Comparison of ENCODE assay signal across 5 cellular contexts in genomic region chr20:34153169-34153568, GRCh38. TPM values are rescaled to one million over a fixed set of nuclear protein-coding genes. Genes with fewer than 3 reads are reported as not detected.
DNase-seq lines count a peak whose midpoint lies in the region; ATAC-seq, FAIRE-seq and TF ChIP-seq lines count a peak whose summit lies in the region.
"Not testable (repeated sequence)": the region's sequence is repeated elsewhere in the genome, so short reads cannot be mapped to it uniquely, and the experiment has no call there.

No MANE protein-coding gene starts in this region.

- TF ChIP-seq RAD21 in K562 (CRISPR knock-in tag; conservative IDR thresholded peaks at IDR 0.05 in 1 of 2, IDR thresholded peaks at IDR 0.05 in 1 of 2), result not testable (repeated sequence)

- POLR2A ChIA-PET in K562 (lab: Yijun Ruan, JAX), result interaction anchor here (1.0 kb wide), 1 partner anchor 25 kb away, joined by 4 read pairs; no protein-coding TSS in a partner anchor

- H3K9me3 Mint-ChIP-seq in H9, result peaks cover 13 to 16% of the 10 kb centered on the region in 2 experiments; a peak in 4 of 5 replicates
- H3K9me3 Mint-ChIP-seq in endodermal cell, result peaks cover 25% of the 10 kb centered on the region

- TF ChIP-seq EP300 in K562 (IDR thresholded peaks at IDR 0.05; ENCODE audit: low read length), result not testable (repeated sequence)

- not testable (repeated sequence) for TF ChIP-seq CTCF in H9 (conservative IDR thresholded peaks at IDR 0.05); K562 (IDR thresholded peaks at IDR 0.05 in 2 of 3, conservative IDR thresholded peaks at IDR 0.05 in 1 of 3; ENCODE audit: insufficient read depth in 2 of 3, low read depth in 1 of 3, low read length in 3 of 3); endodermal cell (conservative IDR thresholded peaks at IDR 0.05)

- peaks cover 0 to 18% (median 8%) of the 10 kb centered on the region in 3 experiments; a peak in 6 of 7 replicates for H3K36me3 Mint-ChIP-seq in H9 (ENCODE audit: insufficient read depth in 1 of 3, low read depth in 3 of 3)
- H3K36me3 Mint-ChIP-seq in endodermal cell (ENCODE audit: low read depth), result not testable (repeated sequence)

- H2BK120ac ChIP-seq in H9 (ENCODE audit: low read depth, low read length, poor library complexity, severe bottlenecking); mesendoderm (ENCODE audit: low read depth, low read length): not testable (repeated sequence)

- H3K4me2 ChIP-seq in H9 (ENCODE audit: insufficient read depth, insufficient read length, low read length); mesendoderm (ENCODE audit: low read length): not testable (repeated sequence)
- H3K4me2 ChIP-seq in K562 (ENCODE audit: insufficient read depth, low read length), result peak overlapping the region; percentile 32; the same call in 1 of the 2 replicates

- H3K4me1 ChIP-seq in H9 (ENCODE audit: insufficient read depth, low read length); K562 (replicated peaks in 1 of 2; ENCODE audit: control insufficient read depth in 2 of 2, insufficient read depth in 2 of 2, low read length in 2 of 2); mesendoderm (ENCODE audit: control insufficient read depth, low read depth, low read length): not testable (repeated sequence)
- peaks cover 14% of the 10 kb centered on the region for H3K4me1 ChIP-seq in endodermal cell (ENCODE audit: control insufficient read depth, insufficient read depth, low read length)
- peaks cover 19% of the 10 kb centered on the region for H3K4me1 ChIP-seq in iPS-18a (ENCODE audit: control insufficient read depth, low read depth, low read length)

- intact Hi-C loops in K562 (cut with micrococcal nuclease), result not testable (repeated sequence)

- in situ Hi-C loops in K562 (cut with MboI), result not testable (repeated sequence)

- H3K27ac ChIP-seq in H9 (ENCODE audit: insufficient read length, low read depth, low read length); K562 (ENCODE audit: extremely low read depth, low read depth, low read length); endodermal cell (ENCODE audit: low read depth, low read length); iPS-18a (ENCODE audit: low read length): not testable (repeated sequence)
- H3K27ac ChIP-seq in mesendoderm (ENCODE audit: low read depth, low read length), result peak overlapping the region; percentile 78

- H2AK5ac ChIP-seq in H9 (ENCODE audit: insufficient read length, low read length); mesendoderm (ENCODE audit: low read length): not testable (repeated sequence)

- H2BK15ac ChIP-seq in H9 (ENCODE audit: low read depth, low read length); mesendoderm (replicated peaks; ENCODE audit: low read depth): not testable (repeated sequence)

- H4K8ac ChIP-seq in H9 (replicated peaks; ENCODE audit: insufficient read length, low read depth, low read length); mesendoderm (ENCODE audit: low read depth, low read length): not testable (repeated sequence)

- WGBS in H9 (ENCODE audit: extremely low coverage, insufficient read length, low lambda C conversion rate), result no CpG with 5 or more reads among the region's 6 CpGs
- WGBS in K562 (ENCODE audit: insufficient coverage, low coverage, missing lambda C conversion rate), result 19% methylated on average over 6 of the region's 6 CpGs
- 84 to 86% methylated on average over 6 of the region's 6 CpGs for WGBS in endodermal cell (ENCODE audit: insufficient coverage in 1 of 2, insufficient read length in 1 of 2), 2 experiments
- no CpG with 5 or more reads among the region's 6 CpGs for WGBS in mesendoderm (ENCODE audit: extremely low coverage, insufficient coverage, low lambda C conversion rate)

- not testable (repeated sequence) for H3K23me2 ChIP-seq in H9 (ENCODE audit: insufficient read length, low read depth, low read length, poor library complexity, severe bottlenecking)

- BruUV-seq in K562 (replicated peaks; lab: Mats Ljungman, UMichigan), result not testable (repeated sequence)

- not testable (repeated sequence) for H3K27me3 ChIP-seq in H9 (ENCODE audit: insufficient read depth, low read length); K562 (ENCODE audit: control insufficient read depth in 2 of 2, insufficient read depth in 2 of 2, low read length in 2 of 2); endodermal cell (ENCODE audit: control insufficient read depth, insufficient read depth, low read length, poor library complexity, severe bottlenecking); mesendoderm (ENCODE audit: insufficient read depth, low read length, poor library complexity)
- H3K27me3 ChIP-seq in iPS-18a (ENCODE audit: control insufficient read depth, insufficient read depth, low read length), result peaks cover 14% of the 10 kb centered on the region

- not testable (repeated sequence) for H3K79me1 ChIP-seq in H9 (ENCODE audit: insufficient read depth, low read depth, low read length, poor library complexity, severe bottlenecking); mesendoderm (ENCODE audit: low read length)

- H2BK12ac ChIP-seq in H9 (ENCODE audit: insufficient read length, low read depth, low read length), result not testable (repeated sequence)

- not testable (repeated sequence) for DNase-seq in H9; K562 (ENCODE audit: extremely low read depth in 1 of 4, low spot score in 3 of 4); endodermal cell; mesendoderm

- peaks cover 55% of the 10 kb centered on the region for H3K27me3 Mint-ChIP-seq in H9 (ENCODE audit: low read depth)
- not testable (repeated sequence) for H3K27me3 Mint-ChIP-seq in endodermal cell (ENCODE audit: insufficient read depth)

- H3K4me1 Mint-ChIP-seq in H9, result peaks cover 39 to 42% of the 10 kb centered on the region in 2 experiments
- peaks cover 65% of the 10 kb centered on the region for H3K4me1 Mint-ChIP-seq in endodermal cell

- H3K9me1 ChIP-seq in K562 (ENCODE audit: control insufficient read depth, insufficient read depth, low read length), result not testable (repeated sequence)

- H2BK5ac ChIP-seq in H9 (ENCODE audit: insufficient read length, low read length); mesendoderm (ENCODE audit: low read length): not testable (repeated sequence)

- H3K4me3 ChIP-seq in K562; mesendoderm (ENCODE audit: low read length): not testable (repeated sequence)
- H3K4me3 ChIP-seq in endodermal cell (ENCODE audit: low read length) (peak overlapping the region; percentile 53), iPS-18a (ENCODE audit: low read length) (peak overlapping the region; percentile 17)

- H3K9ac ChIP-seq in H9 (ENCODE audit: extremely low read depth, insufficient read length, low read length); K562 (ENCODE audit: insufficient read depth in 1 of 2, low read depth in 2 of 2, low read length in 2 of 2); endodermal cell (ENCODE audit: extremely low read depth, low read length, poor library complexity, severe bottlenecking); iPS-18a (ENCODE audit: low read length); mesendoderm (ENCODE audit: low read length): not testable (repeated sequence)

- not testable (repeated sequence) for H3K56ac ChIP-seq in H9 (ENCODE audit: insufficient read length, low read depth, low read length)
- H3K56ac ChIP-seq in mesendoderm (ENCODE audit: low read length), result peak overlapping the region; percentile 49

- H3T11ph ChIP-seq in H9 (ENCODE audit: low read length), result not testable (repeated sequence)

- peak overlapping the region in 1 of 2 experiments; percentile 1; a peak in 1 of 5 replicates for H3K4me3 Mint-ChIP-seq in H9
- H3K4me3 Mint-ChIP-seq in endodermal cell, result peak overlapping the region; percentile 25

- H2AFZ ChIP-seq in H9 (ENCODE audit: low read length) (peak overlapping the region; percentile 27), K562 (ENCODE audit: low read depth, low read length) (peak overlapping the region; percentile 87)

- not testable (repeated sequence) for H3K14ac ChIP-seq in H9 (ENCODE audit: insufficient read depth, low read length)

- not testable (repeated sequence) for FAIRE-seq in K562 (lab: Jason Lieb, UNC)

- H3K23ac ChIP-seq in H9 (ENCODE audit: insufficient read length, low read depth, low read length); mesendoderm (ENCODE audit: low read length): not testable (repeated sequence)

- H3K79me2 ChIP-seq in H9 (ENCODE audit: insufficient read depth, low read length); K562 (ENCODE audit: control insufficient read depth, insufficient read depth, low read length); mesendoderm (ENCODE audit: control insufficient read depth, insufficient read depth, low read length): not testable (repeated sequence)

- not testable (repeated sequence) for H3K36me3 ChIP-seq in K562 (ENCODE audit: control insufficient read depth, insufficient read depth, low read length); endodermal cell (ENCODE audit: control insufficient read depth, insufficient read depth, low read length); iPS-18a (ENCODE audit: control insufficient read depth, low read depth, low read length); mesendoderm (ENCODE audit: control insufficient read depth, insufficient read depth, low read length)

- H4K20me1 ChIP-seq in H9 (ENCODE audit: control insufficient read depth, insufficient read depth, insufficient read length); K562 (replicated peaks; ENCODE audit: control insufficient read depth, insufficient read depth, low read length): not testable (repeated sequence)

- not testable (repeated sequence) for TF ChIP-seq POLR2A in K562 (conservative IDR thresholded peaks at IDR 0.05)

- H4K91ac ChIP-seq in H9 (ENCODE audit: insufficient read length, low read depth, low read length), result not testable (repeated sequence)

- not testable (repeated sequence) for H2BK20ac ChIP-seq in H9 (ENCODE audit: low read depth, low read length, poor library complexity, severe bottlenecking)

- H3K18ac ChIP-seq in H9 (ENCODE audit: insufficient read length, low read depth, low read length), result not testable (repeated sequence)
- peak overlapping the region; percentile 2 for H3K18ac ChIP-seq in mesendoderm (ENCODE audit: low read length)

- not testable (repeated sequence) for H3K4ac ChIP-seq in H9 (ENCODE audit: low read depth, low read length); mesendoderm (ENCODE audit: low read depth, low read length)

- not testable (repeated sequence) for ATAC-seq in K562

- H3K9me3 ChIP-seq in H9 (ENCODE audit: control insufficient read depth, low read depth, low read length); K562 (replicated peaks; ENCODE audit: control insufficient read depth, insufficient read depth, low read depth, low read length); iPS-18a (ENCODE audit: control insufficient read depth, low read depth, low read length): not testable (repeated sequence)
- peaks cover 12% of the 10 kb centered on the region for H3K9me3 ChIP-seq in endodermal cell (ENCODE audit: control insufficient read depth, low read length)

- CTCF ChIA-PET in K562 (lab: Yijun Ruan, JAX; ENCODE audit: low intra/inter-chr PET ratio), result not testable (repeated sequence)

- not testable (repeated sequence) for H3K27ac Mint-ChIP-seq in H9
- peak overlapping the region; percentile 13 for H3K27ac Mint-ChIP-seq in endodermal cell

- not testable (repeated sequence) for H4K5ac ChIP-seq in H9 (ENCODE audit: insufficient read length, low read depth, low read length); mesendoderm (ENCODE audit: low read length)

RNA-seq across cellular contexts. Expression of gene EIF2S2, which starts 41.1 kb away (rescaled TPM):
- total RNA-seq in H9 (2021) (188 and 189 TPM in 2 replicates), K562 (2014; rRNA removed) (120 and 135 TPM in 2 replicates), K562 (2014; rRNA removed; fragmentation: Illumina TruSeq; extraction: Trizol) (192 and 237 TPM in 2 replicates), K562 (2015; rRNA removed; fragmentation: Illumina TruSeq; extraction: Trizol) (154 and 159 TPM in 2 replicates), K562 (2021) (114 and 118 TPM in 2 replicates), endodermal cell (100 to 1,000 TPM; 106 to 144 TPM)
- 24.4 and 38.1 TPM in 2 replicates for total RNA-seq in K562 (2011; cell fraction: chromatin; rRNA removed; ENCODE audit: low replicate concordance)
- total RNA-seq in K562 (2011; cell fraction: nucleolus; rRNA removed), result 19.0 and 21.1 TPM in 2 replicates
- total RNA-seq in K562 (2011; cell fraction: nucleoplasm; rRNA removed), result 32.6 and 47.0 TPM in 2 replicates
- polyA plus RNA-seq in K562 (2011; rRNA removed) (141 and 164 TPM in 2 replicates), K562 (2014; fragmentation: Illumina TruSeq; extraction: Trizol) (210 and 220 TPM in 2 replicates), K562 (2014; fragmentation: Nextera tagmentation; extraction: Ambion mirVana) (10 to 100 TPM; 79.7 to 92.3 TPM), K562 (2014; rRNA removed) (139 and 154 TPM in 2 replicates)
- polyA plus RNA-seq in K562 (2011; cell fraction: cytosol; rRNA removed), result 42.3 and 74.8 TPM in 2 replicates
- 27.0 and 49.4 TPM in 2 replicates for polyA plus RNA-seq in K562 (2011; cell fraction: nucleus; rRNA removed)
- polyA plus RNA-seq in K562 (2012), result 110 and 156 TPM in 2 replicates
- polyA minus RNA-seq in K562 (2011; rRNA and poly(A)+ RNA removed), result 73.8 and 89.8 TPM in 2 replicates
- polyA minus RNA-seq in K562 (2011; cell fraction: cytosol; rRNA and poly(A)+ RNA removed), result 30.5 and 32.7 TPM in 2 replicates
- 9.8 and 24.8 TPM in 2 replicates for polyA minus RNA-seq in K562 (2011; cell fraction: nucleus; rRNA and poly(A)+ RNA removed)
- polyA plus RNA-seq in endodermal cell (2013, experiment 1 of 2), result 89.9 TPM
- polyA plus RNA-seq in endodermal cell (2013, experiment 2 of 2), result 86.4 TPM
- polyA plus RNA-seq in mesendoderm (2013, experiment 1 of 2), result 307 TPM
- 307 TPM for polyA plus RNA-seq in mesendoderm (2013, experiment 2 of 2)
